In genomic region chr9:70111042-70111602, GRCh38 we compare ENCODE assay signal across 8 cellular contexts.
DNase-seq lines count a peak whose midpoint lies in the region; ATAC-seq and TF ChIP-seq lines count a peak whose summit lies in the region.

No MANE protein-coding gene starts in this region.

- H3K4me3 ChIP-seq in psoas muscle, result no peak overlapping the region

- peak; percentile 74 for ATAC-seq in GM21423 (IDR thresholded peaks at IDR 0.05; ENCODE audit: unreplicated experiment)
- peak; percentile 79 to 93 (median 86) for ATAC-seq in psoas muscle

- DNase-seq in DMS 273 treated with DMSO at 0.1 percent for 48 hours (lab: John Stamatoyannopoulos, UW) (peak; percentile 81), RWPE1 (ENCODE audit: low spot score) (peak; percentile 62), cardiac septum (ENCODE audit: low spot score) (peak; percentile 83), psoas muscle (peak; percentile 85 to 88), NCI-H128 (lab: John Stamatoyannopoulos, UW; ENCODE audit: unreplicated experiment) (no peak)
- DNase-seq in activated naive CD4-positive, alpha-beta T cell treated with anti-CD3 and anti-CD28 coated beads, Interleukin-2, amount 50 U/mL, for 16 hours, result peak; percentile 53

- H3K27ac ChIP-seq in RWPE1, result no peak overlapping the region
- H3K27ac ChIP-seq in psoas muscle, result no peak overlapping the region

- H3K27me3 ChIP-seq in psoas muscle (ENCODE audit: insufficient read depth in 3 of 3, low read length in 2 of 3), result no peaks in the 10 kb centered on the region

- 15 to 17% (median 17%) methylated on average over 4 of the region's 4 CpGs for WGBS in psoas muscle, 3 donors

- POLR2A ChIA-PET in RWPE1 (lab: Yijun Ruan, JAX; ENCODE audit: low non-redundant PET), result no interaction called here

- peaks cover 5% of the 10 kb centered on the region for H3K4me1 ChIP-seq in psoas muscle

- no peaks in the 10 kb centered on the region for H3K36me3 ChIP-seq in psoas muscle (ENCODE audit: insufficient read depth in 1 of 2, low read depth in 1 of 2)

- TF ChIP-seq CTCF in RWPE1 (conservative IDR thresholded peaks at IDR 0.05; ENCODE audit: low read depth) (peak; percentile 77), psoas muscle (IDR thresholded peaks at IDR 0.05) (peak; percentile 91)

- CTCF ChIA-PET in RWPE1 (lab: Yijun Ruan, JAX), result interaction anchor here (0.6 to 5.3 kb wide), 25 partner anchors 9 to 685 kb away, joined by 3 to 81 read pairs (median 3); no protein-coding TSS in a partner anchor

- TF ChIP-seq EP300 in Ishikawa (IDR thresholded peaks at IDR 0.05; ENCODE audit: borderline replicate concordance), result no peak

- intact Hi-C loops in cardiac septum (cut with DNase I), result loop anchor here (10.0 kb wide), 1 partner anchor 494 kb away; no protein-coding TSS in a partner anchor
- intact Hi-C loops in psoas muscle (cut with DNase I), result loop anchor here in 1 of 2 donors (2.0 to 5.0 kb wide), 2 partner anchors 116 to 138 kb away; no protein-coding TSS in a partner anchor

- H3K9me3 ChIP-seq in psoas muscle, result no peaks in the 10 kb centered on the region

- peak; percentile 67 for TF ChIP-seq RAD21 in Ishikawa (IDR thresholded peaks at IDR 0.05; ENCODE audit: low read depth)

TF ChIP-seq in Ishikawa, 13 proteins besides CTCF, POLR2A, EP300 and RAD21:
- TF ChIP-seq EGR1 (IDR thresholded peaks at IDR 0.05), result no peak
- no peak for TF ChIP-seq FOXM1 (IDR thresholded peaks at IDR 0.05; ENCODE audit: borderline replicate concordance, low read depth)
- no peak for TF ChIP-seq USF1 (IDR thresholded peaks at IDR 0.05)
